Comparison of ENCODE assay signal across 18 cellular contexts in genomic region chr15:25596644-25597562, GRCh38.
DNase-seq lines count a peak whose midpoint lies in the region; ATAC-seq and TF ChIP-seq lines count a peak whose summit lies in the region.
"Had no signal": no experiment of that assay in that cellular context is flagged by ENCODE, and none has a peak within 500 bp of the region (broad histone marks: within the 10 kb centered on the region; RNA-seq: fewer than 3 reads in every experiment).

No MANE protein-coding gene starts in this region.

- H2BK12ac ChIP-seq in neuronal stem cell (ENCODE audit: low read length) = no peak overlapping the region

- H4K91ac ChIP-seq in neuronal stem cell (ENCODE audit: low read depth, low read length, poor library complexity) = no peak overlapping the region

- H3K27me3 ChIP-seq in ACC112 (ENCODE audit: insufficient read depth, low read length) (peaks cover 7% of the 10 kb centered on the region; the same call in 1 of the 2 replicates), fibroblast of lung (ENCODE audit: control insufficient read depth, insufficient read depth, low read length) (no peaks in the 10 kb centered on the region), neuronal stem cell (ENCODE audit: control insufficient read depth in 3 of 3, insufficient read depth in 3 of 3, low read depth in 1 of 3, low read length in 3 of 3) (no peaks in the 10 kb centered on the region)

- peak overlapping the region; percentile 56 for H2BK5ac ChIP-seq in neuronal stem cell (ENCODE audit: low read length)

- H2BK120ac ChIP-seq in neuronal stem cell (ENCODE audit: low read depth, low read length) = no peak overlapping the region

- peak overlapping the region; percentile 77 for H3K18ac ChIP-seq in neuronal stem cell (ENCODE audit: low read length)

- H3K79me2 ChIP-seq in ACC112 (ENCODE audit: control insufficient read depth, insufficient read depth, low read length, unreplicated experiment) (no peaks in the 10 kb centered on the region), fibroblast of lung (ENCODE audit: control insufficient read depth, insufficient read depth, low read length) (no peaks in the 10 kb centered on the region)

- no peaks in the 10 kb centered on the region for H3K79me1 ChIP-seq in neuronal stem cell (ENCODE audit: low read depth, low read length)

- no peak overlapping the region for H3K4ac ChIP-seq in neuronal stem cell (ENCODE audit: low read length)

- H2AK5ac ChIP-seq in neuronal stem cell (ENCODE audit: low read depth, low read length) = peak overlapping the region; percentile 51

- no peaks in the 10 kb centered on the region for H4K20me1 ChIP-seq in fibroblast of lung (ENCODE audit: control insufficient read depth, extremely low read depth, insufficient read depth, low read length)

- H3K36me3 ChIP-seq in ACC112 (ENCODE audit: insufficient read depth, low read length) (no peaks in the 10 kb centered on the region), fibroblast of lung (ENCODE audit: control insufficient read depth, insufficient read depth, low read length) (no peaks in the 10 kb centered on the region), neuronal stem cell (replicated peaks in 1 of 2; ENCODE audit: control insufficient read depth in 2 of 2, insufficient read depth in 2 of 2, low read length in 2 of 2) (no peaks in the 10 kb centered on the region)

- no peak overlapping the region for H3K27ac Mint-ChIP-seq in stimulated activated naive B cell treated with anti-CD40 and anti-IgM and Interleukin-4, amounts not matched to agents 10 μg/mL and 1 μg/mL and 100 μg/mL, for 72 hours
- H3K27ac Mint-ChIP-seq: activated CD4-positive, alpha-beta T cell treated with anti-CD3 and anti-CD28 coated beads, Interleukin-2, amount 10 ng/mL, durations not matched to agents 7 days and 5 days; IgD-negative memory B cell had no signal

- H3K4me1 ChIP-seq in ACC112 (ENCODE audit: control insufficient read depth, insufficient read depth, low read length, unreplicated experiment) (no peaks in the 10 kb centered on the region), fibroblast of lung (ENCODE audit: control insufficient read depth, extremely low read depth, insufficient read depth, low read length) (no peaks in the 10 kb centered on the region), neuronal stem cell (ENCODE audit: control insufficient read depth in 2 of 2, insufficient read depth in 1 of 2, low read depth in 1 of 2, low read length in 2 of 2) (no peaks in the 10 kb centered on the region)

- TF ChIP-seq CTCF in fibroblast of lung (conservative IDR thresholded peaks at IDR 0.05 in 1 of 2, IDR thresholded peaks at IDR 0.05 in 1 of 2; ENCODE audit: low read depth in 1 of 2, low read length in 2 of 2) = no peak

- H3K4me3 ChIP-seq in ACC112 (ENCODE audit: low read depth, low read length) (peak overlapping the region; percentile 6; the same call in 1 of the 2 replicates), fibroblast of lung (replicated peaks in 1 of 4; ENCODE audit: control extremely low read depth in 1 of 4, insufficient read depth in 1 of 4, low read depth in 3 of 4, low read length in 4 of 4) (peak overlapping the region in 1 of 4 experiments; percentile 30), neuronal stem cell (ENCODE audit: low read length in 2 of 2) (no peak overlapping the region)

- peaks cover 0 to 3% of the 10 kb centered on the region in 2 donors for H3K36me3 Mint-ChIP-seq in stimulated activated naive B cell treated with anti-CD40 and anti-IgM and Interleukin-4, amounts not matched to agents 10 μg/mL and 1 μg/mL and 100 μg/mL, for 72 hours
- H3K36me3 Mint-ChIP-seq: IgD-negative memory B cell had no signal

- no peak overlapping the region for H2BK15ac ChIP-seq in neuronal stem cell (ENCODE audit: low read length)

- no peak overlapping the region for H3K4me3 Mint-ChIP-seq in stimulated activated naive B cell treated with anti-CD40 and anti-IgM and Interleukin-4, amounts not matched to agents 10 μg/mL and 1 μg/mL and 100 μg/mL, for 72 hours
- H3K4me3 Mint-ChIP-seq: activated CD4-positive, alpha-beta T cell treated with anti-CD3 and anti-CD28 coated beads, Interleukin-2, amount 10 ng/mL, durations not matched to agents 7 days and 5 days; IgD-negative memory B cell had no signal

- peak overlapping the region; percentile 49 for H3K4me2 ChIP-seq in fibroblast of lung (ENCODE audit: extremely low read depth, insufficient read depth, low read length)
- H3K4me2 ChIP-seq in neuronal stem cell (ENCODE audit: insufficient read depth, low read length, poor library complexity, severe bottlenecking) = no peak overlapping the region

- no peak overlapping the region for H3K14ac ChIP-seq in neuronal stem cell (ENCODE audit: low read length)

- no CpG with 5 or more reads among the region's 44 CpGs for WGBS in neuronal stem cell (ENCODE audit: extremely low coverage in 2 of 2, insufficient read length in 2 of 2, insufficient replicate concordance in 1 of 2), 2 donors

- H3K23ac ChIP-seq in neuronal stem cell (ENCODE audit: low read depth, low read length, poor library complexity) = peak overlapping the region; percentile 40

- peak overlapping the region; percentile 12 for H3K9ac ChIP-seq in fibroblast of lung (ENCODE audit: insufficient read depth, low read length)
- H3K9ac ChIP-seq in neuronal stem cell (ENCODE audit: low read depth, low read length, poor library complexity) = peak overlapping the region; percentile 55

- H3K27me3 Mint-ChIP-seq in stimulated activated naive B cell treated with anti-CD40 and anti-IgM and Interleukin-4, amounts not matched to agents 10 μg/mL and 1 μg/mL and 100 μg/mL, for 72 hours = no peaks in the 10 kb centered on the region

- H3K9me3 ChIP-seq in fibroblast of lung (ENCODE audit: control insufficient read depth, insufficient read depth, low read depth, low read length) = no peaks in the 10 kb centered on the region
- H3K9me3 ChIP-seq in neuronal stem cell (replicated peaks in 1 of 2; ENCODE audit: control insufficient read depth in 2 of 2, insufficient read depth in 1 of 2, low read depth in 1 of 2, low read length in 2 of 2) = peaks cover 3 to 7% of the 10 kb centered on the region in 2 donors

- H2AFZ ChIP-seq in ACC112 (ENCODE audit: low read length, unreplicated experiment) = no peak overlapping the region
- H2AFZ ChIP-seq in fibroblast of lung (ENCODE audit: low read length) = peak overlapping the region; percentile 22
- H2AFZ ChIP-seq in neuronal stem cell (ENCODE audit: low read length) = peak overlapping the region; percentile 19

- H4K8ac ChIP-seq in neuronal stem cell (ENCODE audit: low read depth, low read length) = no peak overlapping the region

- H3K27ac ChIP-seq in ACC112 (ENCODE audit: low read depth, low read length) (no peak overlapping the region), fibroblast of lung (ENCODE audit: insufficient read depth, low read length) (no peak overlapping the region), neuronal stem cell (replicated peaks; ENCODE audit: low read length) (no peak overlapping the region)

- H3K9me3 Mint-ChIP-seq in stimulated activated naive B cell treated with anti-CD40 and anti-IgM and Interleukin-4, amounts not matched to agents 10 μg/mL and 1 μg/mL and 100 μg/mL, for 72 hours = peaks cover 11 to 19% of the 10 kb centered on the region in 2 donors
- H3K9me3 Mint-ChIP-seq: activated CD4-positive, alpha-beta T cell treated with anti-CD3 and anti-CD28 coated beads, Interleukin-2, amount 10 ng/mL, durations not matched to agents 7 days and 5 days had no signal

- DNase-seq in GM03348 (ENCODE audit: low spot score) = peak; percentile 55
- DNase-seq in fibroblast of lung (ENCODE audit: low read depth in 2 of 2) = no peak
- DNase-seq in neuronal stem cell (ENCODE audit: low spot score) = no peak
- DNase-seq in stimulated activated naive B cell treated with anti-CD40 and anti-IgM and Interleukin-4, amounts not matched to agents 10 μg/mL and 1 μg/mL and 100 μg/mL, for 72 hours = no peak
- DNase-seq in stimulated activated CD4-positive, alpha-beta T cell treated with anti-CD3 and anti-CD28 coated beads, Interleukin-1b, Interleukin-23, amount 100 ng/mL, for 48 hours = no peak
- DNase-seq: activated CD4-positive, alpha-beta T cell treated with anti-CD3 and anti-CD28 coated beads, Interleukin-2, amount 10 ng/mL, durations not matched to agents 7 days and 5 days; activated CD8-positive, alpha-beta memory T cell treated with anti-CD3 and anti-CD28 coated beads, Interleukin-2, amount 50 U/mL, for 48 hours; activated naive CD4-positive, alpha-beta T cell; AML-193; Calu3; dermis blood vessel endothelial cell; GDM1; mesenchymal stem cell; NCI-H1930 had no signal

- H3K4me1 Mint-ChIP-seq in stimulated activated naive B cell treated with anti-CD40 and anti-IgM and Interleukin-4, amounts not matched to agents 10 μg/mL and 1 μg/mL and 100 μg/mL, for 72 hours = no peaks in the 10 kb centered on the region
- H3K4me1 Mint-ChIP-seq: activated CD4-positive, alpha-beta T cell treated with anti-CD3 and anti-CD28 coated beads, Interleukin-2, amount 10 ng/mL, durations not matched to agents 7 days and 5 days had no signal

- ATAC-seq in stimulated activated naive B cell treated with anti-CD40 and anti-IgM and Interleukin-4, amounts not matched to agents 10 μg/mL and 1 μg/mL and 100 μg/mL, for 72 hours (replicated peaks) = no peak
- no peak for ATAC-seq in GM21737 (IDR thresholded peaks at IDR 0.05; ENCODE audit: unreplicated experiment)
- no peak for ATAC-seq in HG02870 (IDR thresholded peaks at IDR 0.05; ENCODE audit: unreplicated experiment)
